ENCODE assay signal across 16 cellular contexts in genomic region chr20:49599746-49600113, GRCh38. TPM values are rescaled to one million over a fixed set of nuclear protein-coding genes. Genes with fewer than 3 reads are reported as not detected.
"Had no signal": no experiment of that assay in that cellular context is flagged by ENCODE, and none has a peak within 500 bp of the region (broad histone marks: within the 10 kb centered on the region; RNA-seq: fewer than 3 reads in every experiment).

No MANE protein-coding gene starts in this region.

- H3K27ac ChIP-seq: esophagus muscularis mucosa, left lung, WERI-Rb-1 had no signal

- H3K4me3 Mint-ChIP-seq: activated CD4-positive, alpha-beta T cell treated with anti-CD3 and anti-CD28 coated beads for 36 hours; activated T-cell treated with anti-CD3 and anti-CD28 coated beads, Interleukin-2, amount 50 U/mL, for 24 hours; brain; central memory CD8-positive, alpha-beta T cell had no signal

- DNase-seq: activated CD4-positive, alpha-beta T cell treated with anti-CD3 and anti-CD28 coated beads for 36 hours; activated gamma-delta T cell; activated T-cell treated with anti-CD3 and anti-CD28 coated beads, Interleukin-2, amount 50 U/mL, for 24 hours; hippocampal formation; left lung; mammary epithelial cell; retina; stimulated activated CD4-positive, alpha-beta T cell treated with anti-CD3 and anti-CD28 coated beads, Interleukin-4, amount 100 ng/mL, for 1 hour; stimulated activated naive CD4-positive, alpha-beta T cell; SW 1271; trophoblast cell; WERI-Rb-1 had no signal

- H3K9me3 Mint-ChIP-seq: central memory CD8-positive, alpha-beta T cell had no signal

- H3K27ac Mint-ChIP-seq: activated CD4-positive, alpha-beta T cell treated with anti-CD3 and anti-CD28 coated beads for 36 hours; activated T-cell treated with anti-CD3 and anti-CD28 coated beads, Interleukin-2, amount 50 U/mL, for 24 hours had no signal

- H3K36me3 ChIP-seq: esophagus muscularis mucosa, left lung, WERI-Rb-1 had no signal

- H3K9me3 ChIP-seq: esophagus muscularis mucosa had no signal

- H3K4me3 ChIP-seq: coronary artery, esophagus muscularis mucosa, left lung had no signal

- H3K27me3 ChIP-seq: esophagus muscularis mucosa, left lung had no signal

- H3K36me3 Mint-ChIP-seq: brain had no signal

- H3K27me3 Mint-ChIP-seq: activated CD4-positive, alpha-beta T cell treated with anti-CD3 and anti-CD28 coated beads for 36 hours; activated T-cell treated with anti-CD3 and anti-CD28 coated beads, Interleukin-2, amount 50 U/mL, for 24 hours; central memory CD8-positive, alpha-beta T cell had no signal

RNA-seq across cellular contexts. Expression of gene PTGIS, which starts 31.8 kb away (rescaled TPM):
- polyA plus RNA-seq: mammary epithelial cell had no signal
